In the genomic region with DNA sequence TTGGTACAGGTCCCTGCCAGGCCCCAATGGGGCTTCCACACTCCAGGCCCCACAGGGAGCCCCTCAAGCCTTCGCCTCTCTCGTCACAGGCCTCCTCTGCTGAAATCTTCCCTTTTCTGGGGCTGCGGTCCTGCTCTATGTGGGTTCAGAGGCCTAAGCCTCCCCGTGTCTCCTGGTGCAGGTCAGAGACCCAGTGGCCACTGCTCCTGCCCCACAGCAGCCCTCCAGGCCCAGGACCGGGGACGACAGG, we compare ENCODE assay signal across 9 cellular contexts. TPM values are rescaled to one million over a fixed set of nuclear protein-coding genes. Genes with fewer than 3 reads are reported as not detected.
DNase-seq lines count a peak whose midpoint lies in the region; ATAC-seq and TF ChIP-seq lines count a peak whose summit lies in the region.
"Had no signal": no experiment of that assay in that cellular context is flagged by ENCODE, and none has a peak within 500 bp of the region (broad histone marks: within the 10 kb centered on the region; RNA-seq: fewer than 3 reads in every experiment).

No MANE protein-coding gene starts in this region.

- H3K27ac ChIP-seq in SK-N-MC: peak overlapping the region; percentile 43
- H3K27ac ChIP-seq in right atrium auricular region: peak overlapping the region; percentile 87 to 90
- H3K27ac ChIP-seq in smooth muscle cell (ENCODE audit: low read depth): peak overlapping the region; percentile 49

- peaks cover 4% of the 10 kb centered on the region for H3K79me2 ChIP-seq in smooth muscle cell (ENCODE audit: low read depth)

- no peak overlapping the region for H2AFZ ChIP-seq in smooth muscle cell (ENCODE audit: low read depth)

- peaks cover 13% of the 10 kb centered on the region for H3F3A ChIP-seq in smooth muscle cell (ENCODE audit: low read depth)

- no peaks in the 10 kb centered on the region for H3K27me3 ChIP-seq in right atrium auricular region
- H3K27me3 ChIP-seq in smooth muscle cell (ENCODE audit: low read depth): no peaks in the 10 kb centered on the region

- no peak overlapping the region for H3K4me2 ChIP-seq in smooth muscle cell

- H4K20me1 ChIP-seq in smooth muscle cell (ENCODE audit: low read depth): no peaks in the 10 kb centered on the region

- no peaks in the 10 kb centered on the region for H3K36me3 ChIP-seq in SK-N-MC (ENCODE audit: insufficient read depth, low read length)
- H3K36me3 ChIP-seq in right atrium auricular region: no peaks in the 10 kb centered on the region
- no peaks in the 10 kb centered on the region for H3K36me3 ChIP-seq in smooth muscle cell (ENCODE audit: low read depth)

- H3K4me1 ChIP-seq in right atrium auricular region: peaks cover 0 to 38% of the 10 kb centered on the region in 2 donors
- H3K4me1 ChIP-seq in smooth muscle cell (ENCODE audit: low read depth): peaks cover 7% of the 10 kb centered on the region

- no peak for ATAC-seq in esophagus mucosa

- H3K9me3 ChIP-seq in SK-N-MC (ENCODE audit: low read depth, low read length) (no peaks in the 10 kb centered on the region), right atrium auricular region (no peaks in the 10 kb centered on the region), smooth muscle cell (replicated peaks; ENCODE audit: low read depth) (no peaks in the 10 kb centered on the region)

- DNase-seq in SK-N-MC (ENCODE audit: low read depth, low spot score) (no peak), right atrium auricular region (ENCODE audit: low spot score) (no peak), smooth muscle cell (lab: John Stamatoyannopoulos, UW; ENCODE audit: unreplicated experiment) (no peak), amniotic stem cell (lab: John Stamatoyannopoulos, UW) (no peak), NCI-H82 (lab: John Stamatoyannopoulos, UW) (no peak), pons (ENCODE audit: low spot score) (no peak)
- DNase-seq: NCI-H446 treated with DMSO at 0.1 percent for 48 hours had no signal

- H3K9ac ChIP-seq in SK-N-MC (ENCODE audit: insufficient read length) (no peak overlapping the region), smooth muscle cell (ENCODE audit: low read depth) (no peak overlapping the region)

- 87% methylated on average over 6 of the region's 6 CpGs for WGBS in smooth muscle cell (ENCODE audit: low lambda C conversion rate)

- TF ChIP-seq CTCF in GM12875 (IDR thresholded peaks at IDR 0.05; ENCODE audit: borderline replicate concordance, insufficient read depth, low read depth, low read length): no peak
- TF ChIP-seq CTCF in right atrium auricular region (IDR thresholded peaks at IDR 0.05): no peak
- no peak for TF ChIP-seq CTCF in smooth muscle cell (IDR thresholded peaks at IDR 0.05; ENCODE audit: borderline replicate concordance, insufficient read depth, poor library complexity, severe bottlenecking)

- H3K4me3 ChIP-seq in GM12875 (ENCODE audit: low read depth, low read length): peak overlapping the region; percentile 6
- no peak overlapping the region for H3K4me3 ChIP-seq in SK-N-MC
- H3K4me3 ChIP-seq in right atrium auricular region: peak overlapping the region in 1 of 2 donors; percentile 5
- H3K4me3 ChIP-seq in smooth muscle cell: no peak overlapping the region

RNA-seq across cellular contexts. Expression of gene IFITM3, which starts 5.9 kb away (rescaled TPM):
- total RNA-seq in right atrium auricular region (100 to 1,000 TPM; 156 to 372 TPM), smooth muscle cell (392 and 393 TPM in 2 replicates), esophagus mucosa (180 TPM)
- polyA plus RNA-seq in smooth muscle cell: 3,295 and 4,132 TPM in 2 replicates

RNA-seq across cellular contexts. Expression of gene IFITM1, which starts 12.7 kb away (rescaled TPM):
- total RNA-seq in right atrium auricular region (100 to 1,000 TPM in 1 of 2 donors, 10 to 100 TPM in 1; 82.3 to 241 TPM), smooth muscle cell (355 TPM in 2 replicates), esophagus mucosa (59.8 TPM)
- 599 and 726 TPM in 2 replicates for polyA plus RNA-seq in smooth muscle cell

RNA-seq across cellular contexts. Expression of gene IFITM2, which starts 18.9 kb away (rescaled TPM):
- 100 to 1,000 TPM; 120 to 296 TPM for total RNA-seq in right atrium auricular region
- 210 and 211 TPM in 2 replicates for total RNA-seq in smooth muscle cell
- polyA plus RNA-seq in smooth muscle cell: 1,227 and 1,486 TPM in 2 replicates
- 94.0 TPM for total RNA-seq in esophagus mucosa

RNA-seq across cellular contexts. Expression of gene IFITM5, which starts 27.2 kb away (rescaled TPM):
- total RNA-seq in right atrium auricular region (not detected), smooth muscle cell (not detected in 2 replicates), esophagus mucosa (not detected)
- polyA plus RNA-seq in smooth muscle cell: not detected in 2 replicates

RNA-seq across cellular contexts. Expression of gene PGGHG, which starts 37.6 kb away (rescaled TPM):
- 1 to 10 TPM; 4.9 to 9.4 TPM for total RNA-seq in right atrium auricular region
- 8.6 and 18.2 TPM in 2 replicates for total RNA-seq in smooth muscle cell
- 16.6 and 24.3 TPM in 2 replicates for polyA plus RNA-seq in smooth muscle cell
- total RNA-seq in esophagus mucosa: 2.4 TPM
